In the genomic region with DNA sequence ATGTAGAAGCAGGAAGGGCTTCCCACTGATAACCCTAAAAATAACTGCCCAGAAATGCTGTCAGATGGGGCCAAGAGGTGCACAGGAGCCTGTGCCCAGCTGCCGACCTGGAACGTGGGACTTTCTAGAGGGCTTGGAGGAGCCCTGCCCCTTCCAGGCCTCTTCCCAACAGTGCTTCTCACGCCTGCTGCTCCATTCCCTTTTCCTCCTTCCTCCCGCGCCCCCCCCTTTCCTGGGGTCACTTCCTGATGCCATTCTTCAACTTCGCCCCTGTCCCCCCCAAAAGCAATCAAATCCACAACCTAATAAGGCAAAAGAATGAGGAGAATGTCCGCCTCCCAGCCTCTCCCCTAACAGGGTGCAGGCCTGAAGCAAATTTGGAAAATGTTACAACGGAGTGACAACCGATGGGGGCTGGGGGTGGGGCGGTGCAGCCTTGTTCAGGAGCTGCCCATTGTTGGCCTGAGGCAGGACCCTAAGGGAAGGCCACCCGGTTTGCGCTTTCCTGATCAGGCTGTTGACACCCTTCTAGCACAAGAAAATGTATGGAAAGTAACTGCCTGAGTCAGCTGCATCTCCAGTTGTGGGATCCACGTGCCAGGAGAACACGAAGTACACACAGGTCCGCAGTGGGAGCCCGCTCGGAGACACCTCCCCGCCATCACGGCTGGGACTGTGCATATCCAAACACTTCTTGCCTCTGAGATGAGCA, we compare ENCODE assay signal across 8 cellular contexts. TPM values are rescaled to one million over a fixed set of nuclear protein-coding genes. Genes with fewer than 3 reads are reported as not detected.
DNase-seq lines count a peak whose midpoint lies in the region; ATAC-seq and TF ChIP-seq lines count a peak whose summit lies in the region.

No MANE protein-coding gene starts in this region.

- H3K4me1 ChIP-seq in Panc1 (ENCODE audit: control insufficient read depth, insufficient read depth, low read length) (peaks cover 100% of the 10 kb centered on the region), fibroblast of lung (ENCODE audit: control insufficient read depth, extremely low read depth, insufficient read depth, low read length) (peaks cover 51% of the 10 kb centered on the region), neural progenitor cell (peaks cover 59% of the 10 kb centered on the region)

- peak overlapping the region; percentile 21 for H3K9ac ChIP-seq in fibroblast of lung (ENCODE audit: insufficient read depth, low read length)
- no peak overlapping the region for H3K9ac ChIP-seq in neural progenitor cell

- peak overlapping the region; percentile 46 for H3K4me2 ChIP-seq in fibroblast of lung (ENCODE audit: extremely low read depth, insufficient read depth, low read length)
- H3K4me2 ChIP-seq in neural progenitor cell: peak overlapping the region; percentile 68

- CTCF ChIA-PET in Panc1 (lab: Charles Lee): interaction anchor here (1.4 kb wide), 1 partner anchor 1656 kb away, joined by 4 read pairs; no protein-coding TSS in a partner anchor

- H3K27me3 Mint-ChIP-seq in neural progenitor cell (ENCODE audit: insufficient read depth, low read depth): peaks cover 6% of the 10 kb centered on the region

- H3K4me1 Mint-ChIP-seq in neural progenitor cell: peaks cover 78% of the 10 kb centered on the region

- H4K20me1 ChIP-seq in fibroblast of lung (ENCODE audit: control insufficient read depth, extremely low read depth, insufficient read depth, low read length): no peaks in the 10 kb centered on the region
- H4K20me1 ChIP-seq in neural progenitor cell (ENCODE audit: low read depth): peaks cover 98% of the 10 kb centered on the region

- TF ChIP-seq CTCF in Panc1 (IDR thresholded peaks at IDR 0.05): no peak
- TF ChIP-seq CTCF in fibroblast of lung (conservative IDR thresholded peaks at IDR 0.05 in 1 of 2, IDR thresholded peaks at IDR 0.05 in 1 of 2; ENCODE audit: low read depth in 1 of 2, low read length in 2 of 2): no peak
- TF ChIP-seq CTCF in neural progenitor cell (IDR thresholded peaks at IDR 0.05): no peak

- peak overlapping the region; percentile 82 for H3K27ac Mint-ChIP-seq in neural progenitor cell

- H3K9me3 ChIP-seq in Panc1 (ENCODE audit: control insufficient read depth, insufficient read depth, low read depth, low read length) (no peaks in the 10 kb centered on the region), fibroblast of lung (ENCODE audit: control insufficient read depth, insufficient read depth, low read depth, low read length) (no peaks in the 10 kb centered on the region), neural progenitor cell (ENCODE audit: low read depth) (no peaks in the 10 kb centered on the region)

- no peak overlapping the region for H2AFZ ChIP-seq in fibroblast of lung (ENCODE audit: low read length)
- no peak overlapping the region for H2AFZ ChIP-seq in neural progenitor cell (replicated peaks)

- H3K36me3 ChIP-seq in Panc1 (ENCODE audit: control insufficient read depth, insufficient read depth, low read length) (peaks cover 15% of the 10 kb centered on the region), fibroblast of lung (ENCODE audit: control insufficient read depth, insufficient read depth, low read length) (peaks cover 2% of the 10 kb centered on the region), neural progenitor cell (no peaks in the 10 kb centered on the region)

- in situ Hi-C loops in Panc1 (cut with HindIII; ENCODE audit: low pct_unique_long_range_greater_than_20kb, low sequenced_read_pairs): loop anchor here (25.0 kb wide), 2 partner anchors 1121 to 1671 kb away; a partner anchor contains a TSS

- peak; percentile 69 for DNase-seq in AG20443 (ENCODE audit: low spot score)
- DNase-seq in Panc1 (ENCODE audit: low read depth, low spot score): no peak
- DNase-seq in fibroblast of lung (ENCODE audit: low read depth in 2 of 2): peak; percentile 61 to 79
- peak; percentile 85 for DNase-seq in neural progenitor cell (ENCODE audit: low spot score)
- no peak for DNase-seq in stimulated activated CD4-positive, alpha-beta T cell treated with anti-CD3 and anti-CD28 coated beads, Interleukin-2, amount 100 ng/mL, for 48 hours
- no peak for DNase-seq in amniotic stem cell (lab: John Stamatoyannopoulos, UW)
- no peak for DNase-seq in T-helper 9 cell
- no peak for DNase-seq in medulla oblongata (ENCODE audit: extremely low spot score)

- peak overlapping the region; percentile 52 for H3K4me3 Mint-ChIP-seq in neural progenitor cell

- POLR2A ChIA-PET in Panc1 (lab: Charles Lee): interaction anchor here (0.6 to 2.0 kb wide), 9 partner anchors 10 to 1320 kb away, joined by 3 to 11 read pairs (median 6); no protein-coding TSS in a partner anchor

- peak; percentile 17 for ATAC-seq in Panc1

- H3F3A ChIP-seq in neural progenitor cell (ENCODE audit: low read depth): peaks cover 37% of the 10 kb centered on the region

- H3K79me2 ChIP-seq in fibroblast of lung (ENCODE audit: control insufficient read depth, insufficient read depth, low read length) (peaks cover 95% of the 10 kb centered on the region), neural progenitor cell (ENCODE audit: low read depth) (peaks cover 98% of the 10 kb centered on the region)

- H3K9me3 Mint-ChIP-seq in neural progenitor cell: no peaks in the 10 kb centered on the region

- H3K4me3 ChIP-seq in Panc1 (ENCODE audit: low read depth in 2 of 2, low read length in 2 of 2) (peak overlapping the region in 1 of 2 experiments; percentile 12; a peak in 1 of 4 replicates), fibroblast of lung (replicated peaks in 1 of 4; ENCODE audit: control extremely low read depth in 1 of 4, insufficient read depth in 1 of 4, low read depth in 3 of 4, low read length in 4 of 4) (no peak overlapping the region), neural progenitor cell (peak overlapping the region; percentile 3)

- no TSS peak for BruUV-seq in Panc1 (replicated peaks; lab: Mats Ljungman, UMichigan)

- H3K27me3 ChIP-seq in Panc1 (ENCODE audit: control insufficient read depth, insufficient read depth, low read length) (no peaks in the 10 kb centered on the region), fibroblast of lung (ENCODE audit: control insufficient read depth, insufficient read depth, low read length) (no peaks in the 10 kb centered on the region), neural progenitor cell (no peaks in the 10 kb centered on the region)

- peak overlapping the region; percentile 96 for H3K27ac ChIP-seq in Panc1 (ENCODE audit: low read length)
- H3K27ac ChIP-seq in fibroblast of lung (ENCODE audit: insufficient read depth, low read length): peak overlapping the region; percentile 83
- H3K27ac ChIP-seq in neural progenitor cell: peak overlapping the region; percentile 93

- H3K36me3 Mint-ChIP-seq in neural progenitor cell: peaks cover 7% of the 10 kb centered on the region

- intact Hi-C loops in Panc1 (cut with micrococcal nuclease; ENCODE audit: unreplicated experiment): no loop called here

RNA-seq across cellular contexts. Expression of a gene that starts 18.7 kb away (rescaled TPM):
- 3,297 TPM for total RNA-seq in Panc1 (2021; ENCODE audit: unreplicated experiment)
- polyA plus RNA-seq in Panc1 (2012; ENCODE audit: insufficient read length): 5,405 TPM
- 65.0 and 127 TPM in 2 replicates for total RNA-seq in fibroblast of lung
- polyA plus RNA-seq in fibroblast of lung: 363 and 683 TPM in 2 replicates
- polyA plus RNA-seq in fibroblast of lung (2012): 608 and 1,180 TPM in 2 replicates
- polyA minus RNA-seq in fibroblast of lung (ENCODE audit: low replicate concordance): 641 and 1,577 TPM in 2 replicates
- 127 and 233 TPM in 2 replicates for total RNA-seq in neural progenitor cell (ENCODE audit: low replicate concordance)

RNA-seq across cellular contexts. Expression of a gene that starts 47.1 kb away (rescaled TPM):
- 2,011 TPM for total RNA-seq in Panc1 (2021; ENCODE audit: unreplicated experiment)
- 2,958 TPM for polyA plus RNA-seq in Panc1 (2012; ENCODE audit: insufficient read length)
- total RNA-seq in fibroblast of lung: 198 and 334 TPM in 2 replicates
- polyA plus RNA-seq in fibroblast of lung: 171 and 280 TPM in 2 replicates
- 288 and 298 TPM in 2 replicates for polyA plus RNA-seq in fibroblast of lung (2012)
- 519 and 653 TPM in 2 replicates for polyA minus RNA-seq in fibroblast of lung (ENCODE audit: low replicate concordance)
- total RNA-seq in neural progenitor cell (ENCODE audit: low replicate concordance): 261 and 432 TPM in 2 replicates

RNA-seq across cellular contexts. Expression of a gene that starts 48.4 kb away (rescaled TPM):
- 11.1 TPM for total RNA-seq in Panc1 (2021; ENCODE audit: unreplicated experiment)
- polyA plus RNA-seq in Panc1 (2012; ENCODE audit: insufficient read length): 9.2 TPM
- under 0.01 and 0.17 TPM in 2 replicates for total RNA-seq in fibroblast of lung
- polyA plus RNA-seq in fibroblast of lung: 0.09 and 0.12 TPM in 2 replicates
- 0.27 TPM in 1 of 2 replicates, not detected in the other for polyA plus RNA-seq in fibroblast of lung (2012)
- polyA minus RNA-seq in fibroblast of lung (ENCODE audit: low replicate concordance): not detected in 2 replicates
- total RNA-seq in neural progenitor cell (ENCODE audit: low replicate concordance): 1.9 and 3.6 TPM in 2 replicates

Comparison
In these comparisons a context has a peak if more than half of its experiments do, and no peak if none do; other contexts are left out.
1. DNase-seq: peak in AG20443 (single experiment), fibroblast of lung (2 of 2) and neural progenitor cell (single experiment); none in Panc1 (single experiment), stimulated activated CD4-positive, alpha-beta T cell treated with anti-CD3 and anti-CD28 coated beads, Interleukin-2, amount 100 ng/mL, for 48 hours (0 of 2), amniotic stem cell (single experiment), T-helper 9 cell (single experiment) and medulla oblongata (single experiment).
2. RNA of a gene that starts 18.7 kb away (total RNA-seq): 3,297 TPM in Panc1 (single experiment); 65.0 to 127 TPM in fibroblast of lung and 127 to 233 TPM in neural progenitor cell; every median in the first group is over 10 times any median in the second.
3. Peak in every context shown above with its lines, with median percentiles within 50 percentile points of each other: H3K27ac ChIP-seq.